In genomic region chr19:2099937-2100718, GRCh38 we compare ENCODE assay signal across 15 cellular contexts. TPM values are rescaled to one million over a fixed set of nuclear protein-coding genes. Genes with fewer than 3 reads are reported as not detected.
DNase-seq lines count a peak whose midpoint lies in the region; ATAC-seq, FAIRE-seq and TF ChIP-seq lines count a peak whose summit lies in the region.
"Had no signal": no experiment of that assay in that cellular context is flagged by ENCODE, and none has a peak within 500 bp of the region (broad histone marks: within the 10 kb centered on the region; RNA-seq: fewer than 3 reads in every experiment).

No MANE protein-coding gene starts in this region.

- no peak for ATAC-seq in GM12878
- no peak for ATAC-seq in HepG2
- no peak for ATAC-seq in HG02981 (IDR thresholded peaks at IDR 0.05; ENCODE audit: unreplicated experiment)
- ATAC-seq: A549, GM23338 had no signal

- intact Hi-C loops in GM12878 (cut with micrococcal nuclease; ENCODE audit: unreplicated experiment), result loop anchor here (10.0 kb wide), 3 partner anchors 135 to 195 kb away; partner anchors contain the start of genes ADAT3, PLEKHJ1, SCAMP4 and SF3A2
- intact Hi-C loops in HepG2 (cut with micrococcal nuclease; ENCODE audit: unreplicated experiment), result no loop called here

- H3K4me1 ChIP-seq in HEK293 (ENCODE audit: control insufficient read depth, insufficient read depth, low read length), result peaks cover 7% of the 10 kb centered on the region; the same call in 1 of the 2 replicates
- peaks cover 2% of the 10 kb centered on the region; the same call in 1 of the 2 replicates for H3K4me1 ChIP-seq in GM12878 (ENCODE audit: control insufficient read depth, insufficient read depth, low read length)
- H3K4me1 ChIP-seq in HepG2 (ENCODE audit: insufficient read depth, low read length), result peaks cover 31% of the 10 kb centered on the region

- CTCF ChIA-PET in HEK293 (lab: Yijun Ruan, JAX) (no interaction called here), GM12878 (lab: Yijun Ruan, JAX) (no interaction called here), HepG2 (lab: Yijun Ruan, JAX; ENCODE audit: low intra/inter-chr PET ratio, low total read pairs) (no interaction called here)

- POLR2A ChIA-PET in HEK293 (lab: Yijun Ruan, JAX), result no interaction called here
- POLR2A ChIA-PET in GM12878 (lab: Charles Lee), result no interaction called here
- POLR2A ChIA-PET in HepG2 (lab: Yijun Ruan, JAX), result no interaction called here

- TF ChIP-seq CTCF in HEK293 (tag by site-specific recombination; IDR thresholded peaks at IDR 0.05), result no peak
- TF ChIP-seq CTCF in GM12878 (IDR thresholded peaks at IDR 0.05 in 2 of 3, conservative IDR thresholded peaks at IDR 0.05 in 1 of 3; ENCODE audit: control insufficient read depth in 2 of 3, extremely low read depth in 1 of 3, insufficient read depth in 1 of 3, low read depth in 3 of 3, low read length in 3 of 3), result no peak
- TF ChIP-seq CTCF in HepG2 (CRISPR knock-in tag; IDR thresholded peaks at IDR 0.05), result no peak
- no peak for TF ChIP-seq CTCF in progenitor cell of endocrine pancreas (IDR thresholded peaks at IDR 0.05; ENCODE audit: unreplicated experiment)

- H3K4me2 ChIP-seq in GM12878 (ENCODE audit: control insufficient read depth, insufficient read depth), result no peak overlapping the region
- H3K4me2 ChIP-seq in HepG2 (ENCODE audit: low read depth, low read length), result no peak overlapping the region
- H3K4me2 ChIP-seq: A549, BLaER1, GM23338 had no signal

- H3K4me3 Mint-ChIP-seq in progenitor cell of endocrine pancreas (ENCODE audit: low read depth), result no peak overlapping the region
- H3K4me3 Mint-ChIP-seq: GM23338 had no signal

- DNase-seq in GM12878 (ENCODE audit: low read depth, low spot score) (no peak), HepG2 (ENCODE audit: low spot score) (no peak), SIG-M5 treated with dmso at 0.1 percent for 504 hours (lab: John Stamatoyannopoulos, UW; ENCODE audit: unreplicated experiment) (no peak), progenitor cell of endocrine pancreas (ENCODE audit: low spot score, unreplicated experiment) (no peak)
- DNase-seq: Calu3, DMS 273 treated with DMSO at 0.1 percent for 48 hours, DMS79, H7 had no signal

- no peaks in the 10 kb centered on the region for H3K9me3 ChIP-seq in HEK293 (ENCODE audit: control insufficient read depth, insufficient read depth, low read depth, low read length)
- no peaks in the 10 kb centered on the region for H3K9me3 ChIP-seq in GM12878 (replicated peaks; ENCODE audit: control insufficient read depth, insufficient read depth, low read length)
- no peaks in the 10 kb centered on the region for H3K9me3 ChIP-seq in HepG2 (ENCODE audit: low read length)
- H3K9me3 ChIP-seq: A549 had no signal

- H3K36me3 Mint-ChIP-seq in progenitor cell of endocrine pancreas (ENCODE audit: insufficient read depth), result peaks cover 13% of the 10 kb centered on the region

- peaks cover 13 to 56% of the 10 kb centered on the region in 2 experiments; a peak in 2 of 3 replicates for H3K36me3 ChIP-seq in HEK293 (ENCODE audit: control insufficient read depth in 2 of 2, insufficient read depth in 1 of 2, low read length in 2 of 2)
- peaks cover 22 to 34% of the 10 kb centered on the region in 2 experiments; a peak in 3 of 4 replicates for H3K36me3 ChIP-seq in GM12878 (ENCODE audit: control insufficient read depth in 2 of 2, insufficient read depth in 2 of 2, low read length in 1 of 2)
- peaks cover 19 to 27% of the 10 kb centered on the region in 2 experiments for H3K36me3 ChIP-seq in HepG2 (replicated peaks in 1 of 2; ENCODE audit: control insufficient read depth in 1 of 2, insufficient read depth in 2 of 2, low read length in 2 of 2)

- H3K9me3 Mint-ChIP-seq in progenitor cell of endocrine pancreas (ENCODE audit: low read depth), result no peaks in the 10 kb centered on the region

- H3K4me1 Mint-ChIP-seq in progenitor cell of endocrine pancreas (ENCODE audit: low read depth), result peaks cover 6% of the 10 kb centered on the region

- no peak for TF ChIP-seq RAD21 in GM12878 (IDR thresholded peaks at IDR 0.05; ENCODE audit: insufficient read depth, low read depth, low read length)
- TF ChIP-seq RAD21 in HepG2 (CRISPR knock-in tag; IDR thresholded peaks at IDR 0.05), result no peak

- H3K27me3 ChIP-seq in GM12878 (replicated peaks in 1 of 2; ENCODE audit: control insufficient read depth in 2 of 2, insufficient read depth in 2 of 2, low read length in 1 of 2), result no peaks in the 10 kb centered on the region
- no peaks in the 10 kb centered on the region for H3K27me3 ChIP-seq in HepG2 (ENCODE audit: control insufficient read depth in 1 of 2, insufficient read depth in 2 of 2, low read length in 2 of 2)
- H3K27me3 ChIP-seq: BLaER1 had no signal

- SMC1A ChIA-PET in GM12878 (lab: Charles Lee; ENCODE audit: uncharacterized antibody, unreplicated experiment), result no interaction called here

- TF ChIP-seq POLR2A in GM12878 (IDR thresholded peaks at IDR 0.05; ENCODE audit: low read depth, low read length) (peak; percentile 65), HepG2 (IDR thresholded peaks at IDR 0.05; ENCODE audit: insufficient read depth in 1 of 2, low read depth in 2 of 2, low read length in 2 of 2) (no peak)

- 95% methylated on average over 39 of the region's 39 CpGs for WGBS in GM12878 (ENCODE audit: insufficient coverage, insufficient replicate concordance, low lambda C conversion rate, missing lambda C conversion rate)
- WGBS in HepG2 (ENCODE audit: low lambda C conversion rate), result 95% methylated on average over 27 of the region's 39 CpGs

- no TSS peak for BruUV-seq in GM12878 (replicated peaks; lab: Mats Ljungman, UMichigan)
- BruUV-seq in HepG2 (replicated peaks; lab: Mats Ljungman, UMichigan), result no TSS peak

- H4K20me1 ChIP-seq in GM12878 (ENCODE audit: control insufficient read depth, insufficient read depth) (no peaks in the 10 kb centered on the region), HepG2 (ENCODE audit: insufficient read depth, low read length) (peaks cover 11% of the 10 kb centered on the region; the same call in 1 of the 2 replicates)

- H3K4me3 ChIP-seq in HEK293 (ENCODE audit: low read depth, low read length) (no peak overlapping the region), GM12878 (no peak overlapping the region), HepG2 (replicated peaks in 1 of 3; ENCODE audit: insufficient read depth in 1 of 3, low read depth in 2 of 3, low read length in 3 of 3) (no peak overlapping the region)
- H3K4me3 ChIP-seq: A549, BLaER1, GM23338 had no signal

- H3K9ac ChIP-seq in GM12878 (ENCODE audit: control insufficient read depth, insufficient read depth, low read length), result no peak overlapping the region
- no peak overlapping the region for H3K9ac ChIP-seq in HepG2 (ENCODE audit: insufficient read depth, low read depth, low read length)
- H3K9ac ChIP-seq: BLaER1 had no signal

- H2AFZ ChIP-seq in GM12878 (ENCODE audit: control insufficient read depth, low read depth, low read length) (no peak overlapping the region), HepG2 (ENCODE audit: low read length) (no peak overlapping the region)
- H2AFZ ChIP-seq: GM23338 had no signal

- in situ Hi-C loops in GM12878 (cut with MboI) (no loop called here), HepG2 (cut with HindIII; ENCODE audit: extremely low pct_ligation_motif_present, low pct_unique_long_range_greater_than_20kb) (no loop called here)

- H3K27me3 Mint-ChIP-seq in progenitor cell of endocrine pancreas, result no peaks in the 10 kb centered on the region

- H3K27ac Mint-ChIP-seq in progenitor cell of endocrine pancreas, result no peak overlapping the region
- H3K27ac Mint-ChIP-seq: GM23338 had no signal

- RAD21 ChIA-PET in GM12878 (lab: Charles Lee; ENCODE audit: unreplicated experiment), result no interaction called here

- no peak overlapping the region for H3K27ac ChIP-seq in HEK293 (ENCODE audit: extremely low read depth, low read depth, low read length)
- H3K27ac ChIP-seq in GM12878 (ENCODE audit: control insufficient read depth, insufficient read depth), result no peak overlapping the region
- no peak overlapping the region for H3K27ac ChIP-seq in HepG2 (ENCODE audit: extremely low read length, insufficient read depth, low read length)
- H3K27ac ChIP-seq: A549, BLaER1 had no signal

- TF ChIP-seq EP300 in GM12878 (IDR thresholded peaks at IDR 0.05; ENCODE audit: borderline replicate concordance in 1 of 2, control insufficient read depth in 1 of 2, low read depth in 2 of 2, low read length in 2 of 2) (no peak), HepG2 (IDR thresholded peaks at IDR 0.05; ENCODE audit: low read depth in 2 of 2, low read length in 2 of 2) (no peak), HepG2 (CRISPR knock-in tag; IDR thresholded peaks at IDR 0.05; ENCODE audit: borderline replicate concordance) (no peak)

- FAIRE-seq in GM12878 (lab: Jason Lieb, UNC), result no peak
- FAIRE-seq in HepG2 (lab: Jason Lieb, UNC), result no peak
- FAIRE-seq: A549, G401.6, GM12892 had no signal

- peaks cover 20% of the 10 kb centered on the region for H3K79me2 ChIP-seq in GM12878 (ENCODE audit: control insufficient read depth, insufficient read depth, low read length)
- peaks cover 9% of the 10 kb centered on the region for H3K79me2 ChIP-seq in HepG2 (ENCODE audit: insufficient read depth, low read length)

RNA-seq across cellular contexts. Expression of gene IZUMO4, which starts 3.4 kb away (rescaled TPM):
- total RNA-seq in GM12878 (2013; cell fraction: nucleolus; rRNA removed), result 35.1 and 37.8 TPM in 2 replicates
- total RNA-seq in GM12878 (2014; rRNA removed) (20.7 and 22.3 TPM in 2 replicates), GM12878 (2014; rRNA removed; fragmentation: Illumina TruSeq; extraction: Trizol) (7.2 and 7.6 TPM in 2 replicates), GM12878 (2021) (12.0 and 14.6 TPM in 2 replicates), HepG2 (2016; rRNA removed; fragmentation: Illumina TruSeq; extraction: Trizol) (0.24 and 0.77 TPM in 2 replicates), progenitor cell of endocrine pancreas (15.9 and 16.5 TPM in 2 replicates)
- polyA plus RNA-seq in GM12878 (2011; ENCODE audit: low read depth), result 16.5 TPM
- polyA plus RNA-seq in GM12878 (2011; rRNA removed) (14.2 and 22.9 TPM in 2 replicates), GM12878 (2014; fragmentation: Illumina TruSeq; extraction: Trizol) (3.8 and 7.3 TPM in 2 replicates), GM12878 (2014; fragmentation: Nextera tagmentation; extraction: Ambion mirVana) (1 to 10 TPM in 1 of 2 experiments, under 1 TPM in 1; 0.53 to 1.9 TPM), GM12878 (2014; rRNA removed) (27.1 and 30.3 TPM in 2 replicates), GM12878 (2016; fragmentation: Nextera tagmentation; extraction: Ambion mirVana) (1 to 10 TPM; 5.5 to 6.9 TPM), HepG2 (2011; rRNA removed) (3.9 and 4.1 TPM in 2 replicates)
- polyA plus RNA-seq in GM12878 (2011; cell fraction: cytosol; rRNA removed), result 23.3 and 39.9 TPM in 2 replicates
- polyA plus RNA-seq in GM12878 (2011; cell fraction: nucleus; rRNA removed), result 285 and 407 TPM in 2 replicates
- polyA plus RNA-seq in GM12878 (2012), result 52.8 and 57.2 TPM in 2 replicates
- polyA minus RNA-seq in GM12878 (2011; rRNA and poly(A)+ RNA removed), result 7.2 and 11.1 TPM in 2 replicates
- polyA minus RNA-seq in GM12878 (2011; cell fraction: cytosol; rRNA and poly(A)+ RNA removed), result 4.0 and 5.9 TPM in 2 replicates
- 23.2 and 25.0 TPM in 2 replicates for polyA minus RNA-seq in GM12878 (2011; cell fraction: nucleus; rRNA and poly(A)+ RNA removed)
- total RNA-seq in HepG2 (2016; cell fraction: cytosol; rRNA removed; fragmentation: Illumina TruSeq; extraction: Trizol; ENCODE audit: low read depth), result 0.79 and 0.91 TPM in 2 replicates
- 0.34 and 1.5 TPM in 2 replicates for total RNA-seq in HepG2 (2016; cell fraction: insoluble cytoplasmic fraction; rRNA removed; fragmentation: Illumina TruSeq; extraction: Trizol)
- total RNA-seq in HepG2 (2016; cell fraction: membrane; rRNA removed; fragmentation: Illumina TruSeq; extraction: Trizol), result 0.83 and 1.5 TPM in 2 replicates
- 1.1 and 2.5 TPM in 2 replicates for total RNA-seq in HepG2 (2016; cell fraction: nucleus; rRNA removed; fragmentation: Illumina TruSeq; extraction: Trizol)
- 0.55 and 0.75 TPM in 2 replicates for polyA plus RNA-seq in HepG2 (2011; cell fraction: cytosol; rRNA removed)
- 66.6 and 91.0 TPM in 2 replicates for polyA plus RNA-seq in HepG2 (2011; cell fraction: nucleus; rRNA removed)
- 1.7 and 4.4 TPM in 2 replicates for polyA plus RNA-seq in HepG2 (2012)
- polyA plus RNA-seq in HepG2 (2016; cell fraction: cytosol; fragmentation: Illumina TruSeq; extraction: Trizol; ENCODE audit: low read depth), result 0.57 and 1.2 TPM in 2 replicates
- polyA plus RNA-seq in HepG2 (2016; cell fraction: insoluble cytoplasmic fraction; fragmentation: Illumina TruSeq; extraction: Trizol; ENCODE audit: low read depth), result 0.45 and 0.53 TPM in 2 replicates
- polyA plus RNA-seq in HepG2 (2016; cell fraction: membrane; fragmentation: Illumina TruSeq; extraction: Trizol; ENCODE audit: low read depth), result 0.94 TPM in 2 replicates
- polyA plus RNA-seq in HepG2 (2016; cell fraction: nucleus; fragmentation: Illumina TruSeq; extraction: Trizol; ENCODE audit: insufficient read depth, low read depth), result 4.3 and 6.3 TPM in 2 replicates
- 0.54 and 2.7 TPM in 2 replicates for polyA minus RNA-seq in HepG2 (2011; rRNA and poly(A)+ RNA removed; ENCODE audit: low replicate concordance)
- not detected in 2 replicates for polyA minus RNA-seq in HepG2 (2011; cell fraction: cytosol; rRNA and poly(A)+ RNA removed)
- 1.9 and 4.2 TPM in 2 replicates for polyA minus RNA-seq in HepG2 (2011; cell fraction: nucleus; rRNA and poly(A)+ RNA removed)

RNA-seq across cellular contexts. Expression of gene MOB3A, which starts 4.0 kb away (rescaled TPM):
- 153 and 159 TPM in 2 replicates for total RNA-seq in GM12878 (2013; cell fraction: nucleolus; rRNA removed)
- total RNA-seq in GM12878 (2014; rRNA removed) (56.6 and 69.6 TPM in 2 replicates), GM12878 (2014; rRNA removed; fragmentation: Illumina TruSeq; extraction: Trizol) (32.7 and 40.5 TPM in 2 replicates), GM12878 (2021) (176 and 181 TPM in 2 replicates), HepG2 (2016; rRNA removed; fragmentation: Illumina TruSeq; extraction: Trizol) (3.5 and 4.3 TPM in 2 replicates), progenitor cell of endocrine pancreas (33.2 and 38.5 TPM in 2 replicates)
- 73.8 TPM for polyA plus RNA-seq in GM12878 (2011; ENCODE audit: low read depth)
- polyA plus RNA-seq in GM12878 (2011; rRNA removed) (71.7 and 229 TPM in 2 replicates), GM12878 (2014; fragmentation: Illumina TruSeq; extraction: Trizol) (54.2 and 82.9 TPM in 2 replicates), GM12878 (2014; fragmentation: Nextera tagmentation; extraction: Ambion mirVana) (10 to 100 TPM in 1 of 2 experiments, 1 to 10 TPM in 1; 7.5 to 10.9 TPM), GM12878 (2014; rRNA removed) (123 and 147 TPM in 2 replicates), GM12878 (2016; fragmentation: Nextera tagmentation; extraction: Ambion mirVana) (10 to 100 TPM; 79.3 to 79.5 TPM), HepG2 (2011; rRNA removed) (17.8 and 20.3 TPM in 2 replicates)
- polyA plus RNA-seq in GM12878 (2011; cell fraction: cytosol; rRNA removed), result 315 and 350 TPM in 2 replicates
- 137 and 163 TPM in 2 replicates for polyA plus RNA-seq in GM12878 (2011; cell fraction: nucleus; rRNA removed)
- 168 TPM in 2 replicates for polyA plus RNA-seq in GM12878 (2012)
- 236 and 392 TPM in 2 replicates for polyA minus RNA-seq in GM12878 (2011; rRNA and poly(A)+ RNA removed)
- polyA minus RNA-seq in GM12878 (2011; cell fraction: cytosol; rRNA and poly(A)+ RNA removed), result 239 TPM in 2 replicates
- 54.2 and 86.9 TPM in 2 replicates for polyA minus RNA-seq in GM12878 (2011; cell fraction: nucleus; rRNA and poly(A)+ RNA removed)
- total RNA-seq in HepG2 (2016; cell fraction: cytosol; rRNA removed; fragmentation: Illumina TruSeq; extraction: Trizol; ENCODE audit: low read depth), result 2.2 and 2.7 TPM in 2 replicates
- total RNA-seq in HepG2 (2016; cell fraction: insoluble cytoplasmic fraction; rRNA removed; fragmentation: Illumina TruSeq; extraction: Trizol), result 3.5 and 4.0 TPM in 2 replicates
- 2.7 and 3.2 TPM in 2 replicates for total RNA-seq in HepG2 (2016; cell fraction: membrane; rRNA removed; fragmentation: Illumina TruSeq; extraction: Trizol)
- 2.4 and 2.5 TPM in 2 replicates for total RNA-seq in HepG2 (2016; cell fraction: nucleus; rRNA removed; fragmentation: Illumina TruSeq; extraction: Trizol)
- 13.9 and 16.9 TPM in 2 replicates for polyA plus RNA-seq in HepG2 (2011; cell fraction: cytosol; rRNA removed)
- 10.8 and 12.6 TPM in 2 replicates for polyA plus RNA-seq in HepG2 (2011; cell fraction: nucleus; rRNA removed)
- 6.2 and 6.8 TPM in 2 replicates for polyA plus RNA-seq in HepG2 (2012)
- polyA plus RNA-seq in HepG2 (2016; cell fraction: cytosol; fragmentation: Illumina TruSeq; extraction: Trizol; ENCODE audit: low read depth), result 0.97 and 1.0 TPM in 2 replicates
- polyA plus RNA-seq in HepG2 (2016; cell fraction: insoluble cytoplasmic fraction; fragmentation: Illumina TruSeq; extraction: Trizol; ENCODE audit: low read depth), result 6.2 and 7.9 TPM in 2 replicates
- polyA plus RNA-seq in HepG2 (2016; cell fraction: membrane; fragmentation: Illumina TruSeq; extraction: Trizol; ENCODE audit: low read depth), result 2.8 TPM in 2 replicates
- polyA plus RNA-seq in HepG2 (2016; cell fraction: nucleus; fragmentation: Illumina TruSeq; extraction: Trizol; ENCODE audit: insufficient read depth, low read depth), result 6.6 and 6.8 TPM in 2 replicates
- polyA minus RNA-seq in HepG2 (2011; rRNA and poly(A)+ RNA removed; ENCODE audit: low replicate concordance), result 23.6 and 71.5 TPM in 2 replicates
- polyA minus RNA-seq in HepG2 (2011; cell fraction: cytosol; rRNA and poly(A)+ RNA removed), result 19.3 and 25.0 TPM in 2 replicates
- 5.3 and 6.0 TPM in 2 replicates for polyA minus RNA-seq in HepG2 (2011; cell fraction: nucleus; rRNA and poly(A)+ RNA removed)

RNA-seq across cellular contexts. Expression of gene MKNK2, which starts 49.1 kb away (rescaled TPM):
- 200 and 243 TPM in 2 replicates for total RNA-seq in GM12878 (2013; cell fraction: nucleolus; rRNA removed)
- total RNA-seq in GM12878 (2014; rRNA removed) (159 and 168 TPM in 2 replicates), GM12878 (2014; rRNA removed; fragmentation: Illumina TruSeq; extraction: Trizol) (70.3 and 77.9 TPM in 2 replicates), GM12878 (2021) (365 and 378 TPM in 2 replicates), HepG2 (2016; rRNA removed; fragmentation: Illumina TruSeq; extraction: Trizol) (35.5 and 44.9 TPM in 2 replicates), progenitor cell of endocrine pancreas (145 and 163 TPM in 2 replicates)
- polyA plus RNA-seq in GM12878 (2011; ENCODE audit: low read depth), result 99.4 TPM
- polyA plus RNA-seq in GM12878 (2011; rRNA removed) (113 and 223 TPM in 2 replicates), GM12878 (2014; fragmentation: Illumina TruSeq; extraction: Trizol) (29.6 and 61.9 TPM in 2 replicates), GM12878 (2014; fragmentation: Nextera tagmentation; extraction: Ambion mirVana) (10 to 100 TPM in 1 of 2 experiments, 1 to 10 TPM in 1; 9.6 to 17.6 TPM), GM12878 (2014; rRNA removed) (195 and 218 TPM in 2 replicates), GM12878 (2016; fragmentation: Nextera tagmentation; extraction: Ambion mirVana) (10 to 100 TPM; 38.3 to 53.3 TPM), HepG2 (2011; rRNA removed) (112 and 129 TPM in 2 replicates)
- polyA plus RNA-seq in GM12878 (2011; cell fraction: cytosol; rRNA removed), result 264 and 354 TPM in 2 replicates
- polyA plus RNA-seq in GM12878 (2011; cell fraction: nucleus; rRNA removed), result 566 and 615 TPM in 2 replicates
- polyA plus RNA-seq in GM12878 (2012), result 257 and 345 TPM in 2 replicates
- polyA minus RNA-seq in GM12878 (2011; rRNA and poly(A)+ RNA removed), result 188 and 408 TPM in 2 replicates
- polyA minus RNA-seq in GM12878 (2011; cell fraction: cytosol; rRNA and poly(A)+ RNA removed), result 223 and 291 TPM in 2 replicates
- 114 and 130 TPM in 2 replicates for polyA minus RNA-seq in GM12878 (2011; cell fraction: nucleus; rRNA and poly(A)+ RNA removed)
- total RNA-seq in HepG2 (2016; cell fraction: cytosol; rRNA removed; fragmentation: Illumina TruSeq; extraction: Trizol; ENCODE audit: low read depth), result 52.3 and 57.0 TPM in 2 replicates
- 30.7 and 45.2 TPM in 2 replicates for total RNA-seq in HepG2 (2016; cell fraction: insoluble cytoplasmic fraction; rRNA removed; fragmentation: Illumina TruSeq; extraction: Trizol)
- 90.7 and 98.8 TPM in 2 replicates for total RNA-seq in HepG2 (2016; cell fraction: membrane; rRNA removed; fragmentation: Illumina TruSeq; extraction: Trizol)
- 29.7 and 31.4 TPM in 2 replicates for total RNA-seq in HepG2 (2016; cell fraction: nucleus; rRNA removed; fragmentation: Illumina TruSeq; extraction: Trizol)
- 75.6 and 125 TPM in 2 replicates for polyA plus RNA-seq in HepG2 (2011; cell fraction: cytosol; rRNA removed)
- polyA plus RNA-seq in HepG2 (2011; cell fraction: nucleus; rRNA removed), result 253 and 307 TPM in 2 replicates
- polyA plus RNA-seq in HepG2 (2012), result 68.1 and 73.6 TPM in 2 replicates
- polyA plus RNA-seq in HepG2 (2016; cell fraction: cytosol; fragmentation: Illumina TruSeq; extraction: Trizol; ENCODE audit: low read depth), result 65.6 and 66.5 TPM in 2 replicates
- 34.0 and 45.2 TPM in 2 replicates for polyA plus RNA-seq in HepG2 (2016; cell fraction: insoluble cytoplasmic fraction; fragmentation: Illumina TruSeq; extraction: Trizol; ENCODE audit: low read depth)
- polyA plus RNA-seq in HepG2 (2016; cell fraction: membrane; fragmentation: Illumina TruSeq; extraction: Trizol; ENCODE audit: low read depth), result 77.4 and 85.7 TPM in 2 replicates
- polyA plus RNA-seq in HepG2 (2016; cell fraction: nucleus; fragmentation: Illumina TruSeq; extraction: Trizol; ENCODE audit: insufficient read depth, low read depth), result 73.2 and 74.3 TPM in 2 replicates
- 79.7 and 204 TPM in 2 replicates for polyA minus RNA-seq in HepG2 (2011; rRNA and poly(A)+ RNA removed; ENCODE audit: low replicate concordance)
- 99.9 and 101 TPM in 2 replicates for polyA minus RNA-seq in HepG2 (2011; cell fraction: cytosol; rRNA and poly(A)+ RNA removed)
- 40.2 and 51.7 TPM in 2 replicates for polyA minus RNA-seq in HepG2 (2011; cell fraction: nucleus; rRNA and poly(A)+ RNA removed)

RNA-seq across cellular contexts. Expression of gene AP3D1, which starts 51.2 kb away (rescaled TPM):
- total RNA-seq in GM12878 (2013; cell fraction: nucleolus; rRNA removed), result 141 and 170 TPM in 2 replicates
- total RNA-seq in GM12878 (2014; rRNA removed) (71.8 and 74.1 TPM in 2 replicates), GM12878 (2014; rRNA removed; fragmentation: Illumina TruSeq; extraction: Trizol) (25.6 and 26.7 TPM in 2 replicates), GM12878 (2021) (98.4 and 108 TPM in 2 replicates), HepG2 (2016; rRNA removed; fragmentation: Illumina TruSeq; extraction: Trizol) (73.5 and 82.6 TPM in 2 replicates), progenitor cell of endocrine pancreas (123 and 131 TPM in 2 replicates)
- polyA plus RNA-seq in GM12878 (2011; ENCODE audit: low read depth), result 50.7 TPM
- polyA plus RNA-seq in GM12878 (2011; rRNA removed) (21.1 and 58.0 TPM in 2 replicates), GM12878 (2014; fragmentation: Illumina TruSeq; extraction: Trizol) (42.5 and 68.7 TPM in 2 replicates), GM12878 (2014; fragmentation: Nextera tagmentation; extraction: Ambion mirVana) (1 to 10 TPM; 1.5 to 3.0 TPM), GM12878 (2014; rRNA removed) (67.6 and 77.8 TPM in 2 replicates), GM12878 (2016; fragmentation: Nextera tagmentation; extraction: Ambion mirVana) (10 to 100 TPM; 19.4 to 60.2 TPM), HepG2 (2011; rRNA removed) (68.0 and 78.6 TPM in 2 replicates)
- polyA plus RNA-seq in GM12878 (2011; cell fraction: cytosol; rRNA removed), result 88.7 and 101 TPM in 2 replicates
- 363 and 377 TPM in 2 replicates for polyA plus RNA-seq in GM12878 (2011; cell fraction: nucleus; rRNA removed)
- 74.6 and 86.8 TPM in 2 replicates for polyA plus RNA-seq in GM12878 (2012)
- polyA minus RNA-seq in GM12878 (2011; rRNA and poly(A)+ RNA removed), result 83.2 and 90.6 TPM in 2 replicates
- polyA minus RNA-seq in GM12878 (2011; cell fraction: cytosol; rRNA and poly(A)+ RNA removed), result 49.0 and 54.4 TPM in 2 replicates
- 64.4 and 69.8 TPM in 2 replicates for polyA minus RNA-seq in GM12878 (2011; cell fraction: nucleus; rRNA and poly(A)+ RNA removed)
- total RNA-seq in HepG2 (2016; cell fraction: cytosol; rRNA removed; fragmentation: Illumina TruSeq; extraction: Trizol; ENCODE audit: low read depth), result 30.1 and 33.5 TPM in 2 replicates
- 55.4 and 84.4 TPM in 2 replicates for total RNA-seq in HepG2 (2016; cell fraction: insoluble cytoplasmic fraction; rRNA removed; fragmentation: Illumina TruSeq; extraction: Trizol)
- total RNA-seq in HepG2 (2016; cell fraction: membrane; rRNA removed; fragmentation: Illumina TruSeq; extraction: Trizol), result 61.4 and 65.9 TPM in 2 replicates
- total RNA-seq in HepG2 (2016; cell fraction: nucleus; rRNA removed; fragmentation: Illumina TruSeq; extraction: Trizol), result 44.7 and 54.3 TPM in 2 replicates
- 50.1 and 66.2 TPM in 2 replicates for polyA plus RNA-seq in HepG2 (2011; cell fraction: cytosol; rRNA removed)
- polyA plus RNA-seq in HepG2 (2011; cell fraction: nucleus; rRNA removed), result 236 and 270 TPM in 2 replicates
- polyA plus RNA-seq in HepG2 (2012), result 61.5 and 82.7 TPM in 2 replicates
- 11.6 and 13.9 TPM in 2 replicates for polyA plus RNA-seq in HepG2 (2016; cell fraction: cytosol; fragmentation: Illumina TruSeq; extraction: Trizol; ENCODE audit: low read depth)
- 71.2 and 87.4 TPM in 2 replicates for polyA plus RNA-seq in HepG2 (2016; cell fraction: insoluble cytoplasmic fraction; fragmentation: Illumina TruSeq; extraction: Trizol; ENCODE audit: low read depth)
- polyA plus RNA-seq in HepG2 (2016; cell fraction: membrane; fragmentation: Illumina TruSeq; extraction: Trizol; ENCODE audit: low read depth), result 38.5 and 41.5 TPM in 2 replicates
- polyA plus RNA-seq in HepG2 (2016; cell fraction: nucleus; fragmentation: Illumina TruSeq; extraction: Trizol; ENCODE audit: insufficient read depth, low read depth), result 139 and 143 TPM in 2 replicates
- polyA minus RNA-seq in HepG2 (2011; rRNA and poly(A)+ RNA removed; ENCODE audit: low replicate concordance), result 72.3 and 142 TPM in 2 replicates
- 54.0 and 70.6 TPM in 2 replicates for polyA minus RNA-seq in HepG2 (2011; cell fraction: cytosol; rRNA and poly(A)+ RNA removed)
- polyA minus RNA-seq in HepG2 (2011; cell fraction: nucleus; rRNA and poly(A)+ RNA removed), result 44.3 and 51.8 TPM in 2 replicates

Comparison
In these comparisons a context has a peak if more than half of its experiments do, and no peak if none do; other contexts are left out.
1. Of the 63 proteins assayed by ChIP-seq in both HepG2 and HEK293: peak only in HepG2: ZNF768; only in HEK293: none; in both: none; in neither: 62.